Comparison of ENCODE assay signal across 18 cellular contexts in the genomic region with DNA sequence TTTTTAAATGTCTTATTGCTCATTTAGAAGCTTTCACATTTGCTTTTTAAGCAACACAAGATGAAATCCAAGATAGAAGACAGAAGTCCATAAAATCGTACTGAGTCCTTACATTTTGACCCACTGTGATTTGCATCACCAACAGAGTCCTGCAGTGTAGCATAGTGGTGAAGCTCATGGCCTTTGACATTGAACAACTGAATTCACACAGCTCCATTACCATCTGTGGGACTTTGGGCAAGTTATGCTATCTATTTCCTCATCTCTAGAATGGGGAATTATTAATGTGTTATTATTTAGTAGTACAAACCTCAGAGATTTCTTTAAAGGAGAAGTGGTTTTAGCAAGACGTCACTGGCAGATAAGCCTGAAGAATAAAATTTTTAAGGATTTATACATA. TPM values are rescaled to one million over a fixed set of nuclear protein-coding genes. Genes with fewer than 3 reads are reported as not detected.
DNase-seq lines count a peak whose midpoint lies in the region; ATAC-seq and TF ChIP-seq lines count a peak whose summit lies in the region.
"Had no signal": no experiment of that assay in that cellular context is flagged by ENCODE, and none has a peak within 500 bp of the region (broad histone marks: within the 10 kb centered on the region; RNA-seq: fewer than 3 reads in every experiment).

No MANE protein-coding gene starts in this region.

- peak overlapping the region; percentile 87 for H3K27ac Mint-ChIP-seq in T-helper 2 cell treated with Interferon-gamma antibody and Interleukin-4, amounts not matched to agents 5 μg/mL and 100 μg/mL, for 36 hours
- peak overlapping the region; percentile 38 to 100 (median 94) for H3K27ac Mint-ChIP-seq in CD8-positive, alpha-beta memory T cell
- peak overlapping the region; percentile 91 for H3K27ac Mint-ChIP-seq in activated T-helper 1 cell treated with anti-CD3 and anti-CD28 coated beads, Interleukin-12 subunit alpha, Interleukin-12 subunit beta, Interleukin-2, Interleukin-4 antibody, amounts not matched to agents 30 ng/mL and 10 ng/mL and 1 ng/mL, durations not matched to agents 14 hours and 24 hours and 36 hours
- H3K27ac Mint-ChIP-seq: activated B cell treated with CpG ODN at 0.5 μM for 24 hours, HFFc6 had no signal

- CTCF ChIA-PET in CD8-positive, alpha-beta memory T cell (lab: Charles Lee): interaction anchor here (0.6 to 8.4 kb wide), 5 partner anchors 8 to 70 kb away, joined by 3 to 72 read pairs (median 19); partner anchors contain the start of gene GPRIN3
- CTCF ChIA-PET in mammary epithelial cell (lab: Charles Lee; ENCODE audit: low non-redundant PET): no interaction called here

- intact Hi-C loops in activated T-helper 1 cell treated with anti-CD3 and anti-CD28 coated beads, Interleukin-12 subunit alpha, Interleukin-12 subunit beta, Interleukin-2, Interleukin-4 antibody, amounts not matched to agents 30 ng/mL and 10 ng/mL and 1 ng/mL, durations not matched to agents 14 hours and 24 hours and 36 hours (cut with micrococcal nuclease): loop anchor here (5.0 to 10.0 kb wide), 4 partner anchors 175 to 1015 kb away; partner anchors contain the start of genes HERC5 and PPM1K
- intact Hi-C loops in lower lobe of right lung (cut with DNase I): no loop called here
- intact Hi-C loops in mammary epithelial cell (cut with micrococcal nuclease): no loop called here

- no peak overlapping the region for H2AFZ ChIP-seq in mammary epithelial cell (ENCODE audit: low read depth, low read length)

- no peaks in the 10 kb centered on the region for H4K20me1 ChIP-seq in mammary epithelial cell (ENCODE audit: insufficient read depth, low read length)

- H3K79me2 ChIP-seq in mammary epithelial cell (ENCODE audit: insufficient read depth, low read length): no peaks in the 10 kb centered on the region

- H3K36me3 ChIP-seq in CD8-positive, alpha-beta memory T cell (ENCODE audit: insufficient read depth, low read length): no peaks in the 10 kb centered on the region
- H3K36me3 ChIP-seq in lower lobe of right lung (no peaks in the 10 kb centered on the region), mammary epithelial cell (ENCODE audit: insufficient read depth, low read length) (no peaks in the 10 kb centered on the region)
- H3K36me3 ChIP-seq: thoracic aorta had no signal

- no peaks in the 10 kb centered on the region for H3K27me3 Mint-ChIP-seq in T-helper 2 cell treated with Interferon-gamma antibody and Interleukin-4, amounts not matched to agents 5 μg/mL and 100 μg/mL, for 36 hours (ENCODE audit: low read depth)
- peaks cover 0 to 1% of the 10 kb centered on the region in 2 donors for H3K27me3 Mint-ChIP-seq in CD8-positive, alpha-beta memory T cell
- no peaks in the 10 kb centered on the region for H3K27me3 Mint-ChIP-seq in activated T-helper 1 cell treated with anti-CD3 and anti-CD28 coated beads, Interleukin-12 subunit alpha, Interleukin-12 subunit beta, Interleukin-2, Interleukin-4 antibody, amounts not matched to agents 30 ng/mL and 10 ng/mL and 1 ng/mL, durations not matched to agents 14 hours and 24 hours and 36 hours (ENCODE audit: insufficient read depth)

- no peaks in the 10 kb centered on the region for H3K9me3 Mint-ChIP-seq in T-helper 2 cell treated with Interferon-gamma antibody and Interleukin-4, amounts not matched to agents 5 μg/mL and 100 μg/mL, for 36 hours
- H3K9me3 Mint-ChIP-seq in CD8-positive, alpha-beta memory T cell: peaks cover 0 to under 1% (median 0%) of the 10 kb centered on the region in 5 donors
- no peaks in the 10 kb centered on the region for H3K9me3 Mint-ChIP-seq in activated T-helper 1 cell treated with anti-CD3 and anti-CD28 coated beads, Interleukin-12 subunit alpha, Interleukin-12 subunit beta, Interleukin-2, Interleukin-4 antibody, amounts not matched to agents 30 ng/mL and 10 ng/mL and 1 ng/mL, durations not matched to agents 14 hours and 24 hours and 36 hours
- H3K9me3 Mint-ChIP-seq: activated T-cell treated with anti-CD3 and anti-CD28 coated beads, Interleukin-2, amount 50 U/mL, for 4 hours; HFFc6 had no signal

- dilution Hi-C loops in mammary epithelial cell (cut with HindIII; ENCODE audit: low sequenced_read_pairs): no loop called here

- peaks cover 45% of the 10 kb centered on the region for H3K36me3 Mint-ChIP-seq in T-helper 2 cell treated with Interferon-gamma antibody and Interleukin-4, amounts not matched to agents 5 μg/mL and 100 μg/mL, for 36 hours (ENCODE audit: low read depth)
- peaks cover 0 to 6% (median 5%) of the 10 kb centered on the region in 3 donors for H3K36me3 Mint-ChIP-seq in CD8-positive, alpha-beta memory T cell
- H3K36me3 Mint-ChIP-seq in activated T-helper 1 cell treated with anti-CD3 and anti-CD28 coated beads, Interleukin-12 subunit alpha, Interleukin-12 subunit beta, Interleukin-2, Interleukin-4 antibody, amounts not matched to agents 30 ng/mL and 10 ng/mL and 1 ng/mL, durations not matched to agents 14 hours and 24 hours and 36 hours (ENCODE audit: low read depth): peaks cover 26% of the 10 kb centered on the region
- H3K36me3 Mint-ChIP-seq: naive B cell had no signal

- H3K27me3 ChIP-seq in CD8-positive, alpha-beta memory T cell (ENCODE audit: insufficient read depth, low read length, poor library complexity, severe bottlenecking): no peaks in the 10 kb centered on the region
- no peaks in the 10 kb centered on the region for H3K27me3 ChIP-seq in lower lobe of right lung (ENCODE audit: low read depth)
- H3K27me3 ChIP-seq in mammary epithelial cell (ENCODE audit: insufficient read depth, low read length): no peaks in the 10 kb centered on the region
- H3K27me3 ChIP-seq: dorsolateral prefrontal cortex had no signal

- H3K4me3 ChIP-seq in CD8-positive, alpha-beta memory T cell (ENCODE audit: low read length): no peak overlapping the region
- H3K4me3 ChIP-seq in lower lobe of right lung: no peak overlapping the region
- H3K4me3 ChIP-seq in mammary epithelial cell (replicated peaks in 1 of 3; ENCODE audit: insufficient read depth in 1 of 3, low read depth in 2 of 3, low read length in 3 of 3): no peak overlapping the region
- H3K4me3 ChIP-seq: dorsolateral prefrontal cortex, thoracic aorta had no signal

- WGBS in mammary epithelial cell (ENCODE audit: low coverage, missing lambda C conversion rate): 82% methylated on average over 2 of the region's 2 CpGs

- H3K4me2 ChIP-seq in mammary epithelial cell (ENCODE audit: insufficient read depth, low read depth, low read length): no peak overlapping the region

- H3K4me3 Mint-ChIP-seq in T-helper 2 cell treated with Interferon-gamma antibody and Interleukin-4, amounts not matched to agents 5 μg/mL and 100 μg/mL, for 36 hours: peak overlapping the region; percentile 75
- peak overlapping the region; percentile 19 to 91 (median 71) for H3K4me3 Mint-ChIP-seq in CD8-positive, alpha-beta memory T cell
- peak overlapping the region; percentile 16 for H3K4me3 Mint-ChIP-seq in activated T-helper 1 cell treated with anti-CD3 and anti-CD28 coated beads, Interleukin-12 subunit alpha, Interleukin-12 subunit beta, Interleukin-2, Interleukin-4 antibody, amounts not matched to agents 30 ng/mL and 10 ng/mL and 1 ng/mL, durations not matched to agents 14 hours and 24 hours and 36 hours
- H3K4me3 Mint-ChIP-seq: activated B cell treated with CpG ODN at 0.5 μM for 24 hours, HFFc6 had no signal

- POLR2A ChIA-PET in CD8-positive, alpha-beta memory T cell (lab: Charles Lee): interaction anchor here (0.9 kb wide), 1 partner anchor 11 kb away, joined by 3 read pairs; no protein-coding TSS in a partner anchor

- DNase-seq in T-helper 2 cell treated with Interferon-gamma antibody and Interleukin-4, amounts not matched to agents 5 μg/mL and 100 μg/mL, for 36 hours (ENCODE audit: low spot score): no peak
- DNase-seq in T-helper 2 cell: no peak
- DNase-seq in CD8-positive, alpha-beta memory T cell: no peak
- no peak for DNase-seq in activated T-helper 1 cell treated with anti-CD3 and anti-CD28 coated beads, Interleukin-12 subunit alpha, Interleukin-12 subunit beta, Interleukin-2, Interleukin-4 antibody, amounts not matched to agents 30 ng/mL and 10 ng/mL and 1 ng/mL, durations not matched to agents 14 hours and 24 hours and 36 hours (ENCODE audit: low spot score)
- no peak for DNase-seq in lower lobe of right lung
- no peak for DNase-seq in midbrain (lab: John Stamatoyannopoulos, UW)
- DNase-seq in mammary epithelial cell: no peak
- DNase-seq: activated B cell treated with CpG ODN at 0.5 μM for 24 hours; activated T-cell treated with anti-CD3 and anti-CD28 coated beads, Interleukin-2, amount 50 U/mL, for 4 hours; dorsolateral prefrontal cortex; GF-D8; IMR-90; naive B cell; PC-3 had no signal

- no TSS peak for BruUV-seq in mammary epithelial cell (replicated peaks; lab: Mats Ljungman, UMichigan)

- H3K9ac ChIP-seq in mammary epithelial cell (ENCODE audit: insufficient read depth, low read length): no peak overlapping the region

- peaks cover 73% of the 10 kb centered on the region for H3K4me1 Mint-ChIP-seq in T-helper 2 cell treated with Interferon-gamma antibody and Interleukin-4, amounts not matched to agents 5 μg/mL and 100 μg/mL, for 36 hours (ENCODE audit: low read depth)
- peaks cover 81 to 96% (median 95%) of the 10 kb centered on the region in 3 donors for H3K4me1 Mint-ChIP-seq in CD8-positive, alpha-beta memory T cell
- H3K4me1 Mint-ChIP-seq in activated T-helper 1 cell treated with anti-CD3 and anti-CD28 coated beads, Interleukin-12 subunit alpha, Interleukin-12 subunit beta, Interleukin-2, Interleukin-4 antibody, amounts not matched to agents 30 ng/mL and 10 ng/mL and 1 ng/mL, durations not matched to agents 14 hours and 24 hours and 36 hours (ENCODE audit: low read depth): peaks cover 87% of the 10 kb centered on the region

- in situ Hi-C loops in mammary epithelial cell (cut with MboI; ENCODE audit: low sequenced_read_pairs in 2 of 2): no loop called here

- peaks cover 89% of the 10 kb centered on the region for H3K4me1 ChIP-seq in CD8-positive, alpha-beta memory T cell (ENCODE audit: insufficient read depth, low read length)
- H3K4me1 ChIP-seq in lower lobe of right lung: peaks cover 64% of the 10 kb centered on the region
- H3K4me1 ChIP-seq in mammary epithelial cell (ENCODE audit: insufficient read depth, low read length): no peaks in the 10 kb centered on the region

- no peaks in the 10 kb centered on the region for H3K9me3 ChIP-seq in CD8-positive, alpha-beta memory T cell (ENCODE audit: low read length)
- H3K9me3 ChIP-seq in lower lobe of right lung: no peaks in the 10 kb centered on the region
- H3K9me3 ChIP-seq in mammary epithelial cell (replicated peaks; ENCODE audit: insufficient read depth, low read length): no peaks in the 10 kb centered on the region
- H3K9me3 ChIP-seq: thoracic aorta had no signal

- H3K27ac ChIP-seq in CD8-positive, alpha-beta memory T cell (ENCODE audit: low read depth, low read length): no peak overlapping the region
- H3K27ac ChIP-seq in lower lobe of right lung (no peak overlapping the region), mammary epithelial cell (ENCODE audit: insufficient read depth, low read depth, low read length) (no peak overlapping the region)
- H3K27ac ChIP-seq: thoracic aorta had no signal

- ATAC-seq in lower lobe of right lung: peak; percentile 27 to 57
- no peak for ATAC-seq in GM21619 (IDR thresholded peaks at IDR 0.05; ENCODE audit: unreplicated experiment)
- ATAC-seq: activated T-cell treated with anti-CD3 and anti-CD28 coated beads, Interleukin-2, amount 50 U/mL, for 4 hours; PC-3; SK-N-SH treated with all-trans-retinoic acid at 6 μM for 48 hours had no signal

- no peak for TF ChIP-seq CTCF in lower lobe of right lung (IDR thresholded peaks at IDR 0.05)
- TF ChIP-seq CTCF in mammary epithelial cell (conservative IDR thresholded peaks at IDR 0.05 in 1 of 2, IDR thresholded peaks at IDR 0.05 in 1 of 2; ENCODE audit: extremely low read depth in 1 of 2, insufficient read depth in 1 of 2, low read depth in 1 of 2, low read length in 2 of 2): no peak

RNA-seq across cellular contexts. Expression of gene GPRIN3, which starts 10.7 kb away (rescaled TPM):
- total RNA-seq in CD8-positive, alpha-beta memory T cell: 10 to 100 TPM; 15.6 to 16.2 TPM
- 16.5 TPM for polyA plus RNA-seq in CD8-positive, alpha-beta memory T cell
- 37.1 and 39.0 TPM in 2 replicates for total RNA-seq in activated T-helper 1 cell treated with anti-CD3 and anti-CD28 coated beads, Interleukin-12 subunit alpha, Interleukin-12 subunit beta, Interleukin-2, Interleukin-4 antibody, amounts not matched to agents 30 ng/mL and 10 ng/mL and 1 ng/mL, durations not matched to agents 14 hours and 24 hours and 36 hours
- 34.2 TPM for total RNA-seq in lower lobe of right lung
- total RNA-seq in mammary epithelial cell: under 1 TPM in 1 of 2 donors, not detected in 1; under 0.01 TPM
- not detected for polyA plus RNA-seq in mammary epithelial cell
- polyA minus RNA-seq in mammary epithelial cell: not detected
- total RNA-seq: PC-3 had no signal
- polyA plus RNA-seq: IMR-90 had no signal

Comparison
In these comparisons a context has a peak if more than half of its experiments do, and no peak if none do; other contexts are left out.
1. H3K4me3 Mint-ChIP-seq: peak in every context shown above with its lines; median percentile 75 in T-helper 2 cell treated with Interferon-gamma antibody and Interleukin-4, amounts not matched to agents 5 μg/mL and 100 μg/mL, for 36 hours; 71 in CD8-positive, alpha-beta memory T cell; 16 in activated T-helper 1 cell treated with anti-CD3 and anti-CD28 coated beads, Interleukin-12 subunit alpha, Interleukin-12 subunit beta, Interleukin-2, Interleukin-4 antibody, amounts not matched to agents 30 ng/mL and 10 ng/mL and 1 ng/mL, durations not matched to agents 14 hours and 24 hours and 36 hours.
2. RNA of gene GPRIN3, which starts 10.7 kb away (total RNA-seq): 37.1 to 39.0 TPM in activated T-helper 1 cell treated with anti-CD3 and anti-CD28 coated beads, Interleukin-12 subunit alpha, Interleukin-12 subunit beta, Interleukin-2, Interleukin-4 antibody, amounts not matched to agents 30 ng/mL and 10 ng/mL and 1 ng/mL, durations not matched to agents 14 hours and 24 hours and 36 hours, 34.2 TPM in lower lobe of right lung (single experiment) and 15.6 to 16.2 TPM in CD8-positive, alpha-beta memory T cell; under 0.01 TPM in mammary epithelial cell; every median in the first group is over 10 times any median in the second.
3. Peak in every context shown above with its lines, with median percentiles within 50 percentile points of each other: H3K27ac Mint-ChIP-seq.